Comparison of ENCODE assay signal across 28 cellular contexts in genomic region chr6:3036861-3037469, GRCh38.
"Had no signal": no experiment of that assay in that cellular context is flagged by ENCODE, and none has a peak within 500 bp of the region (broad histone marks: within the 10 kb centered on the region; RNA-seq: fewer than 3 reads in every experiment).

No MANE protein-coding gene starts in this region.

- H3K4me3 Mint-ChIP-seq: activated CD4-positive, alpha-beta memory T cell treated with anti-CD3 and anti-CD28 coated beads for 36 hours; activated CD4-positive, alpha-beta T cell treated with anti-CD3 and anti-CD28 coated beads, Interleukin-2, amount 10 ng/mL, durations not matched to agents 24 days and 14 days; activated T-cell treated with anti-CD3 and anti-CD28 coated beads, Interleukin-2, amount 50 U/mL, for 24 hours; activated T-helper 17 cell treated with anti-CD3 and anti-CD28 coated beads, Interleukin-2, amount 50 U/mL, for 72 hours; nephron progenitor cell; stimulated activated naive B cell treated with anti-CD40 and anti-IgM and Interleukin-4, amounts not matched to agents 10 μg/mL and 1 μg/mL and 100 μg/mL, for 72 hours; T-helper 17 cell had no signal

- H3K36me3 ChIP-seq: breast epithelium, esophagus squamous epithelium, pancreas, stomach, suprapubic skin, tibial artery, upper lobe of right lung had no signal

- H3K36me3 Mint-ChIP-seq: activated CD4-positive, alpha-beta memory T cell treated with anti-CD3 and anti-CD28 coated beads for 36 hours; stimulated activated naive B cell treated with anti-CD40 and anti-IgM and Interleukin-4, amounts not matched to agents 10 μg/mL and 1 μg/mL and 100 μg/mL, for 72 hours had no signal

- H3K27ac ChIP-seq: breast epithelium, epithelial cell of prostate, esophagus squamous epithelium, pancreas, psoas muscle, stomach, suprapubic skin, tibial artery, upper lobe of right lung had no signal

- H3K9me3 ChIP-seq: breast epithelium, esophagus squamous epithelium, pancreas, psoas muscle, stomach, suprapubic skin, tibial artery, upper lobe of right lung had no signal

- DNase-seq: activated CD4-positive, alpha-beta memory T cell treated with anti-CD3 and anti-CD28 coated beads for 36 hours; activated CD4-positive, alpha-beta T cell treated with anti-CD3 and anti-CD28 coated beads, Interleukin-2, amount 10 ng/mL, durations not matched to agents 24 days and 14 days; activated CD4-positive, CD25-positive, alpha-beta regulatory T cell treated with anti-CD3 and anti-CD28 coated beads, Interleukin-2, amount 50 U/mL, for 72 hours; activated CD8-positive, alpha-beta memory T cell treated with anti-CD3 and anti-CD28 coated beads, Interleukin-2, amount 50 U/mL, for 48 hours; activated gamma-delta T cell treated with Interleukin-2 at 50 U/mL for 16 hours; activated naive CD4-positive, alpha-beta T cell treated with anti-CD3 and anti-CD28 coated beads, Interleukin-2, amount 50 U/mL, for 16 hours; activated T-cell treated with anti-CD3 and anti-CD28 coated beads, Interleukin-2, amount 50 U/mL, for 24 hours; central memory CD4-positive, alpha-beta T cell; esophagus squamous epithelium; foreskin melanocyte; islet precursor cell; mammary epithelial cell; nephron progenitor cell; nucleus accumbens; pancreas; psoas muscle; stimulated activated CD4-positive, alpha-beta T cell treated with anti-CD3 and anti-CD28 coated beads, Interleukin-2, amount 100 ng/mL, for 24 hours; stimulated activated naive B cell treated with anti-CD40 and anti-IgM and Interleukin-4, amounts not matched to agents 10 μg/mL and 1 μg/mL and 100 μg/mL, for 72 hours; stomach; T-helper 17 cell; T1000; upper lobe of right lung had no signal

- H3K9me3 Mint-ChIP-seq: activated CD4-positive, alpha-beta memory T cell treated with anti-CD3 and anti-CD28 coated beads for 36 hours; activated T-cell treated with anti-CD3 and anti-CD28 coated beads, Interleukin-2, amount 50 U/mL, for 24 hours; activated T-helper 17 cell treated with anti-CD3 and anti-CD28 coated beads, Interleukin-2, amount 50 U/mL, for 72 hours had no signal

- H3K27me3 ChIP-seq: breast epithelium, esophagus squamous epithelium, pancreas, stomach, suprapubic skin, tibial artery, upper lobe of right lung had no signal

- H3K4me1 Mint-ChIP-seq: activated T-helper 17 cell treated with anti-CD3 and anti-CD28 coated beads, Interleukin-2, amount 50 U/mL, for 72 hours; stimulated activated naive B cell treated with anti-CD40 and anti-IgM and Interleukin-4, amounts not matched to agents 10 μg/mL and 1 μg/mL and 100 μg/mL, for 72 hours had no signal

- H3K27ac Mint-ChIP-seq: activated CD4-positive, alpha-beta memory T cell treated with anti-CD3 and anti-CD28 coated beads for 36 hours; activated CD4-positive, alpha-beta T cell treated with anti-CD3 and anti-CD28 coated beads, Interleukin-2, amount 10 ng/mL, durations not matched to agents 24 days and 14 days; activated T-cell treated with anti-CD3 and anti-CD28 coated beads, Interleukin-2, amount 50 U/mL, for 24 hours; activated T-helper 17 cell treated with anti-CD3 and anti-CD28 coated beads, Interleukin-2, amount 50 U/mL, for 72 hours; stimulated activated naive B cell treated with anti-CD40 and anti-IgM and Interleukin-4, amounts not matched to agents 10 μg/mL and 1 μg/mL and 100 μg/mL, for 72 hours; T-helper 17 cell had no signal

- H3K4me1 ChIP-seq: breast epithelium, pancreas, suprapubic skin, tibial artery, upper lobe of right lung had no signal

- H3K27me3 Mint-ChIP-seq: activated CD4-positive, alpha-beta memory T cell treated with anti-CD3 and anti-CD28 coated beads for 36 hours; activated T-cell treated with anti-CD3 and anti-CD28 coated beads, Interleukin-2, amount 50 U/mL, for 24 hours; activated T-helper 17 cell treated with anti-CD3 and anti-CD28 coated beads, Interleukin-2, amount 50 U/mL, for 72 hours had no signal

- H3K4me3 ChIP-seq: breast epithelium, esophagus squamous epithelium, pancreas, psoas muscle, smooth muscle cell, stomach, suprapubic skin, tibial artery, upper lobe of right lung had no signal

- ATAC-seq: activated T-helper 17 cell treated with anti-CD3 and anti-CD28 coated beads, Interleukin-2, amount 50 U/mL, for 72 hours; psoas muscle; stimulated activated naive B cell treated with anti-CD40 and anti-IgM and Interleukin-4, amounts not matched to agents 10 μg/mL and 1 μg/mL and 100 μg/mL, for 72 hours; T-helper 17 cell had no signal
